26 cellular contexts compared by ENCODE assay signal in genomic region chr7:123768493-123768892, GRCh38.
"Had no signal": no experiment of that assay in that cellular context is flagged by ENCODE, and none has a peak within 500 bp of the region (broad histone marks: within the 10 kb centered on the region; RNA-seq: fewer than 3 reads in every experiment).

No MANE protein-coding gene starts in this region.

- H3K27ac ChIP-seq: cardiac muscle cell, Peyer's patch, VCaP had no signal

- H3K4me1 ChIP-seq: Peyer's patch had no signal

- FAIRE-seq: astrocyte had no signal

- H3K4me1 Mint-ChIP-seq: brain had no signal

- H3K9ac ChIP-seq: SK-N-SH had no signal

- DNase-seq: activated CD4-positive, alpha-beta memory T cell treated with anti-CD3 and anti-CD28 coated beads for 36 hours; activated CD4-positive, alpha-beta T cell treated with anti-CD3 and anti-CD28 coated beads, Interleukin-2, amount 10 ng/mL, durations not matched to agents 7 days and 5 days; activated CD4-positive, CD25-positive, alpha-beta regulatory T cell; activated CD8-positive, alpha-beta memory T cell treated with anti-CD3 and anti-CD28 coated beads for 24 hours; activated effector memory CD4-positive, alpha-beta T cell treated with anti-CD3 and anti-CD28 coated beads, Interleukin-2, amount 50 U/mL, for 16 hours; activated naive CD4-positive, alpha-beta T cell treated with anti-CD3 and anti-CD28 coated beads for 36 hours; activated T-cell treated with anti-CD3 and anti-CD28 coated beads, Interleukin-2, amount 50 U/mL, for 4 hours; amygdala; NCI-H1092; NCI-H1417 treated with DMSO at 0.1 percent for 48 hours; NCI-H1694; NCI-H2029; NCI-H2107; NCI-H2171 treated with DMSO at 0.1 percent for 48 hours; NCI-H345; NCI-H510A; Peyer's patch; Right ventricle myocardium superior; SJCRH30; SK-N-SH; T-helper 1 cell had no signal

- H3K9me2 ChIP-seq: SK-N-SH had no signal

- H3K9me3 Mint-ChIP-seq: activated T-cell treated with anti-CD3 and anti-CD28 coated beads, Interleukin-2, amount 50 U/mL, for 4 hours had no signal

- H3K36me3 Mint-ChIP-seq: activated CD4-positive, alpha-beta memory T cell treated with anti-CD3 and anti-CD28 coated beads for 36 hours; brain had no signal

- H3K27me3 ChIP-seq: cardiac muscle cell, Peyer's patch, SJCRH30 had no signal

- H3K4me3 Mint-ChIP-seq: activated CD4-positive, alpha-beta memory T cell treated with anti-CD3 and anti-CD28 coated beads for 36 hours; activated CD4-positive, alpha-beta T cell treated with anti-CD3 and anti-CD28 coated beads, Interleukin-2, amount 10 ng/mL, durations not matched to agents 7 days and 5 days; activated naive CD4-positive, alpha-beta T cell treated with anti-CD3 and anti-CD28 coated beads for 36 hours; activated naive CD8-positive, alpha-beta T cell; activated T-cell treated with anti-CD3 and anti-CD28 coated beads, Interleukin-2, amount 50 U/mL, for 4 hours; brain had no signal

- H3K36me3 ChIP-seq: cardiac muscle cell, Peyer's patch, SJCRH30 had no signal

- H3K27ac Mint-ChIP-seq: activated CD4-positive, alpha-beta memory T cell treated with anti-CD3 and anti-CD28 coated beads for 36 hours; activated CD4-positive, alpha-beta T cell treated with anti-CD3 and anti-CD28 coated beads, Interleukin-2, amount 10 ng/mL, durations not matched to agents 7 days and 5 days; activated naive CD4-positive, alpha-beta T cell treated with anti-CD3 and anti-CD28 coated beads for 36 hours; activated naive CD8-positive, alpha-beta T cell; brain had no signal

- ATAC-seq: activated T-cell treated with anti-CD3 and anti-CD28 coated beads, Interleukin-2, amount 50 U/mL, for 4 hours had no signal

- H3K4me3 ChIP-seq: cardiac muscle cell, Peyer's patch, SJCRH30 had no signal

- H3K9me3 ChIP-seq: Peyer's patch, SJCRH30, SK-N-SH had no signal

- H3K4me2 ChIP-seq: SK-N-SH had no signal
